In the genomic region with DNA sequence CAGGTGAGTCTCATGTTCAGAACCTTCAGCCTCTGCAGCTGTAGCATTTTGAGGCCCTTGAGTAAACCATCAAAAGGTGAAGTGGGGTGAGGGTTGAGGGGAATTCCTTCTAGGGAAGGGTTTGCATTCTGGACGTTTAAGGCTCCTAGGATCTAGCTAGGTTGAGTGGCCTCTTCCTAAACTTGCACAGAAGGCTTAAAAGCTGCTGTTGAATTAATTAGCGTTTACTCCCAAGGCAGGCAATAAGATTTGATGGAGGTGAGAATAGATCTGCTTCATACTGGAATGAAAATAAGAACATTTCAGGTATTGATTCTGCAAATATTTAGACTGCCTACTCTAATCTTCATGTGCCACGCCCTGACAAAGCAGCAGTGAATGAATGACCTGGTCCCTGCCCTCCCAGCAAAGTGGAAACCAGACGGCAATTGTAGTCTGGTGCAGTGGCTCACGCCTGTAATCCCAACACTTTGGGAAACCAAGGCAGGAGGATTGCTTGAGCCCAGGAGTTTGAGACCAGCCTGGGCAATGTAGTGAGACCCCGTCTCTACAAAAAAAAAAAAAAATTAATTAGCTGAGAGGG, we compare ENCODE assay signal across 19 cellular contexts. TPM values are rescaled to one million over a fixed set of nuclear protein-coding genes. Genes with fewer than 3 reads are reported as not detected.
DNase-seq lines count a peak whose midpoint lies in the region; ATAC-seq and TF ChIP-seq lines count a peak whose summit lies in the region.
"Had no signal": no experiment of that assay in that cellular context is flagged by ENCODE, and none has a peak within 500 bp of the region (broad histone marks: within the 10 kb centered on the region; RNA-seq: fewer than 3 reads in every experiment).

No MANE protein-coding gene starts in this region.

- H3K4me1 Mint-ChIP-seq in natural killer cell (peaks cover 27 to 37% of the 10 kb centered on the region in 2 donors), progenitor cell of endocrine pancreas (ENCODE audit: low read depth) (peaks cover 12% of the 10 kb centered on the region)
- peaks cover 5 to 23% of the 10 kb centered on the region in 2 donors for H3K4me1 Mint-ChIP-seq in natural killer cell treated with Interleukin-12 subunit alpha and Interleukin-12 subunit beta and Interleukin-15 and Interleukin-18, amount 100 ng/mL, for 72 hours (ENCODE audit: low read depth in 2 of 2)

- H3K27me3 Mint-ChIP-seq in natural killer cell (ENCODE audit: low read depth in 2 of 2) (no peaks in the 10 kb centered on the region), progenitor cell of endocrine pancreas (no peaks in the 10 kb centered on the region)
- no peaks in the 10 kb centered on the region for H3K27me3 Mint-ChIP-seq in natural killer cell treated with Interleukin-12 subunit alpha and Interleukin-12 subunit beta and Interleukin-15 and Interleukin-18, amount 100 ng/mL, for 72 hours

- no peak for DNase-seq in natural killer cell
- no peak for DNase-seq in natural killer cell treated with Interleukin-12 subunit alpha and Interleukin-12 subunit beta and Interleukin-15 and Interleukin-18, amount 100 ng/mL, for 72 hours (ENCODE audit: low spot score)
- DNase-seq in left lung, result no peak
- DNase-seq in progenitor cell of endocrine pancreas (ENCODE audit: low spot score, unreplicated experiment), result no peak
- DNase-seq in activated CD4-positive, CD25-positive, alpha-beta regulatory T cell treated with anti-CD3 and anti-CD28 coated beads, Interleukin-2, amount 50 U/mL, for 72 hours, result no peak
- DNase-seq in activated naive CD4-positive, alpha-beta T cell treated with anti-CD3 and anti-CD28 coated beads, Interleukin-2, amount 50 U/mL, for 16 hours, result no peak
- DNase-seq: 8988T; CD4-positive, CD25-positive, alpha-beta regulatory T cell; DMS79; IMR-90; MG63; NCI-H1048; NCI-H1436; NCI-H1930; NCI-H226; NCI-H524 treated with DMSO at 0.1 percent for 48 hours had no signal

- no peak overlapping the region for H3K4me3 ChIP-seq in left lung
- H3K4me3 ChIP-seq: MG63 had no signal

- H3K9me3 Mint-ChIP-seq in natural killer cell (no peaks in the 10 kb centered on the region), progenitor cell of endocrine pancreas (ENCODE audit: low read depth) (no peaks in the 10 kb centered on the region)
- no peaks in the 10 kb centered on the region for H3K9me3 Mint-ChIP-seq in natural killer cell treated with Interleukin-12 subunit alpha and Interleukin-12 subunit beta and Interleukin-15 and Interleukin-18, amount 100 ng/mL, for 72 hours
- H3K9me3 Mint-ChIP-seq: CD4-positive, CD25-positive, alpha-beta regulatory T cell had no signal

- H3K4me1 ChIP-seq in left lung, result no peaks in the 10 kb centered on the region
- H3K4me1 ChIP-seq: BE2C had no signal

- TF ChIP-seq CTCF in natural killer cell (IDR thresholded peaks at IDR 0.05) (no peak), left lung (IDR thresholded peaks at IDR 0.05) (no peak), progenitor cell of endocrine pancreas (IDR thresholded peaks at IDR 0.05; ENCODE audit: unreplicated experiment) (no peak)

- H3K4me3 Mint-ChIP-seq in natural killer cell, result no peak overlapping the region
- no peak overlapping the region for H3K4me3 Mint-ChIP-seq in natural killer cell treated with Interleukin-12 subunit alpha and Interleukin-12 subunit beta and Interleukin-15 and Interleukin-18, amount 100 ng/mL, for 72 hours
- H3K4me3 Mint-ChIP-seq in progenitor cell of endocrine pancreas (ENCODE audit: low read depth), result no peak overlapping the region
- H3K4me3 Mint-ChIP-seq: CD4-positive, CD25-positive, alpha-beta regulatory T cell had no signal

- no peaks in the 10 kb centered on the region for H3K36me3 ChIP-seq in left lung
- H3K36me3 ChIP-seq: BE2C, MG63 had no signal

- H3K9me3 ChIP-seq in left lung, result no peaks in the 10 kb centered on the region
- H3K9me3 ChIP-seq: BE2C, MG63 had no signal

- no peak for ATAC-seq in natural killer cell
- no peak for ATAC-seq in natural killer cell treated with Interleukin-12 subunit alpha and Interleukin-12 subunit beta and Interleukin-15 and Interleukin-18, amount 100 ng/mL, for 72 hours
- peak; percentile 64 for ATAC-seq in left lung
- no peak for ATAC-seq in HG02623 (IDR thresholded peaks at IDR 0.05; ENCODE audit: unreplicated experiment)
- ATAC-seq in HG02870 (IDR thresholded peaks at IDR 0.05; ENCODE audit: unreplicated experiment), result no peak

- H3K27ac ChIP-seq in left lung, result no peak overlapping the region

- peaks cover 0 to under 1% of the 10 kb centered on the region in 2 donors for H3K27me3 ChIP-seq in left lung
- H3K27me3 ChIP-seq: BE2C, MG63 had no signal

- H3K27ac Mint-ChIP-seq in natural killer cell (peak overlapping the region; percentile 75 to 79), progenitor cell of endocrine pancreas (peak overlapping the region; percentile 71)
- H3K27ac Mint-ChIP-seq in natural killer cell treated with Interleukin-12 subunit alpha and Interleukin-12 subunit beta and Interleukin-15 and Interleukin-18, amount 100 ng/mL, for 72 hours, result no peak overlapping the region

- no peaks in the 10 kb centered on the region for H3K36me3 Mint-ChIP-seq in natural killer cell
- no peaks in the 10 kb centered on the region for H3K36me3 Mint-ChIP-seq in natural killer cell treated with Interleukin-12 subunit alpha and Interleukin-12 subunit beta and Interleukin-15 and Interleukin-18, amount 100 ng/mL, for 72 hours
- no peaks in the 10 kb centered on the region for H3K36me3 Mint-ChIP-seq in progenitor cell of endocrine pancreas (ENCODE audit: insufficient read depth)
- H3K36me3 Mint-ChIP-seq: CD4-positive, CD25-positive, alpha-beta regulatory T cell had no signal

- intact Hi-C loops in natural killer cell (cut with micrococcal nuclease) (no loop called here), left lung (cut with DNase I) (no loop called here)

RNA-seq across cellular contexts. Expression of a gene that starts 11.4 kb away (rescaled TPM):
- not detected for total RNA-seq in natural killer cell
- not detected for total RNA-seq in natural killer cell treated with Interleukin-12 subunit alpha and Interleukin-12 subunit beta and Interleukin-15 and Interleukin-18, amount 100 ng/mL, for 72 hours
- 1 to 10 TPM; 1.0 to 3.3 TPM for total RNA-seq in left lung
- total RNA-seq in progenitor cell of endocrine pancreas, result 0.34 TPM in 1 of 2 replicates, not detected in the other
- total RNA-seq: CD4-positive, CD25-positive, alpha-beta regulatory T cell; IMR-90 had no signal

RNA-seq across cellular contexts. Expression of a gene that starts 53.4 kb away (rescaled TPM):
- total RNA-seq in natural killer cell (not detected), left lung (not detected), progenitor cell of endocrine pancreas (not detected in 2 replicates)
- not detected for total RNA-seq in natural killer cell treated with Interleukin-12 subunit alpha and Interleukin-12 subunit beta and Interleukin-15 and Interleukin-18, amount 100 ng/mL, for 72 hours
- total RNA-seq: CD4-positive, CD25-positive, alpha-beta regulatory T cell had no signal

Comparison
In these comparisons a context has a peak if more than half of its experiments do, and no peak if none do; other contexts are left out.
1. H3K27ac Mint-ChIP-seq: peak in natural killer cell (2 of 2) and progenitor cell of endocrine pancreas (single experiment); none in natural killer cell treated with Interleukin-12 subunit alpha and Interleukin-12 subunit beta and Interleukin-15 and Interleukin-18, amount 100 ng/mL, for 72 hours (0 of 2).